28 cellular contexts compared by ENCODE assay signal in genomic region chr4:71070015-71070414, GRCh38.
DNase-seq lines count a peak whose midpoint lies in the region; ATAC-seq, FAIRE-seq and TF ChIP-seq lines count a peak whose summit lies in the region.
"Had no signal": no experiment of that assay in that cellular context is flagged by ENCODE, and none has a peak within 500 bp of the region (broad histone marks: within the 10 kb centered on the region; RNA-seq: fewer than 3 reads in every experiment).

No MANE protein-coding gene starts in this region.

- 0 out of 2 replicates have a peak, but pooled peaks cover 3% of the 10 kb centered on the region for H4K20me1 ChIP-seq in HepG2 (ENCODE audit: insufficient read depth, low read length)
- H4K20me1 ChIP-seq: BLaER1; BLaER1 treated with 17β-estradiol and CSF1 and Interleukin-3, amounts not matched to agents 10 nM and 100 nM had no signal

- H3K79me2 ChIP-seq in HepG2 (ENCODE audit: insufficient read depth, low read length) = no peaks in the 10 kb centered on the region

- no peak overlapping the region for H3K27ac ChIP-seq in HepG2 (ENCODE audit: extremely low read length, insufficient read depth, low read length)
- H3K27ac ChIP-seq in right lobe of liver = no peak overlapping the region
- H3K27ac ChIP-seq: A549; BLaER1; BLaER1 treated with 17β-estradiol and CSF1 and Interleukin-3, amounts not matched to agents 10 nM and 100 nM; C4-2B had no signal

- H3K4me1 ChIP-seq in HepG2 (ENCODE audit: insufficient read depth, low read length) (peaks cover 37% of the 10 kb centered on the region), right lobe of liver (peaks cover 0 to 23% (median 6%) of the 10 kb centered on the region in 4 donors)
- H3K4me1 ChIP-seq: BE2C had no signal

- in situ Hi-C loops in HepG2 (cut with HindIII; ENCODE audit: extremely low pct_ligation_motif_present, low pct_unique_long_range_greater_than_20kb) = no loop called here

- CTCF ChIA-PET in HepG2 (lab: Yijun Ruan, JAX; ENCODE audit: low intra/inter-chr PET ratio, low total read pairs) = no interaction called here

- H3K27me3 ChIP-seq in HepG2 (ENCODE audit: control insufficient read depth in 1 of 2, insufficient read depth in 2 of 2, low read length in 2 of 2) = peaks cover 1 to 23% of the 10 kb centered on the region in 2 experiments; a peak in 3 of 5 replicates
- no peaks in the 10 kb centered on the region for H3K27me3 ChIP-seq in right lobe of liver
- H3K27me3 ChIP-seq: BE2C; BLaER1; BLaER1 treated with 17β-estradiol and CSF1 and Interleukin-3, amounts not matched to agents 10 nM and 100 nM had no signal

- TF ChIP-seq CTCF in HepG2 (CRISPR knock-in tag; IDR thresholded peaks at IDR 0.05) (no peak), right lobe of liver (IDR thresholded peaks at IDR 0.05) (no peak)

- H3K9ac ChIP-seq in HepG2 (ENCODE audit: insufficient read depth, low read depth, low read length) = no peak overlapping the region
- H3K9ac ChIP-seq: BLaER1; BLaER1 treated with 17β-estradiol and CSF1 and Interleukin-3, amounts not matched to agents 10 nM and 100 nM had no signal

- TF ChIP-seq RAD21 in HepG2 (CRISPR knock-in tag; IDR thresholded peaks at IDR 0.05) = no peak

- no peaks in the 10 kb centered on the region for H3K9me3 ChIP-seq in HepG2 (ENCODE audit: low read length)
- H3K9me3 ChIP-seq in right lobe of liver = no peaks in the 10 kb centered on the region
- H3K9me3 ChIP-seq: A549; BE2C; BLaER1; BLaER1 treated with 17β-estradiol and CSF1 and Interleukin-3, amounts not matched to agents 10 nM and 100 nM had no signal

- POLR2A ChIA-PET in HepG2 (lab: Yijun Ruan, JAX) = no interaction called here

- H3K4me3 ChIP-seq in HepG2 (replicated peaks in 1 of 3; ENCODE audit: insufficient read depth in 1 of 3, low read depth in 2 of 3, low read length in 3 of 3) = no peak overlapping the region
- no peak overlapping the region for H3K4me3 ChIP-seq in right lobe of liver
- H3K4me3 ChIP-seq: A549; BLaER1; BLaER1 treated with 17β-estradiol and CSF1 and Interleukin-3, amounts not matched to agents 10 nM and 100 nM had no signal

- H3K4me2 ChIP-seq in HepG2 (ENCODE audit: low read depth, low read length) = no peak overlapping the region
- H3K4me2 ChIP-seq: A549; BLaER1; BLaER1 treated with 17β-estradiol and CSF1 and Interleukin-3, amounts not matched to agents 10 nM and 100 nM had no signal

- WGBS in HepG2 (ENCODE audit: low lambda C conversion rate) = 74% methylated on average over 1 of the region's 1 CpG
- 85% methylated on average over 1 of the region's 1 CpG for WGBS in right lobe of liver (ENCODE audit: insufficient coverage, low coverage, low lambda C conversion rate, missing lambda C conversion rate)

- no peak overlapping the region for H2AFZ ChIP-seq in HepG2 (ENCODE audit: low read length)

- no peak for DNase-seq in HepG2 (ENCODE audit: low spot score)
- DNase-seq in right lobe of liver = no peak
- DNase-seq: 8988T; ACHN; AML-193; BE2C; C1 segment of cervical spinal cord; Caco-2; Calu3; CD4-positive, alpha-beta memory T cell; CD4-positive, alpha-beta T cell; CD4-positive, CD25-positive, alpha-beta regulatory T cell; CD8-positive, alpha-beta memory T cell; CD8-positive, alpha-beta T cell; COR-L47; DMS 273 treated with DMSO at 0.1 percent for 48 hours; DMS153; DMS53; DMS79; DMS79 treated with DMSO at 0.1 percent for 48 hours; DND-41; EL had no signal

- no peak for ATAC-seq in HepG2
- ATAC-seq in right lobe of liver = no peak
- ATAC-seq: A549; CD8-positive, alpha-beta T cell had no signal

- intact Hi-C loops in HepG2 (cut with micrococcal nuclease; ENCODE audit: unreplicated experiment) (no loop called here), right lobe of liver (cut with DNase I) (no loop called here)

- no peak for FAIRE-seq in HepG2 (lab: Jason Lieb, UNC)
- FAIRE-seq: A204.1, A549, D721Med had no signal

- TF ChIP-seq EP300 in HepG2 (IDR thresholded peaks at IDR 0.05; ENCODE audit: low read depth in 2 of 2, low read length in 2 of 2) (no peak), HepG2 (CRISPR knock-in tag; IDR thresholded peaks at IDR 0.05; ENCODE audit: borderline replicate concordance) (no peak)

- TF ChIP-seq POLR2A in HepG2 (IDR thresholded peaks at IDR 0.05; ENCODE audit: insufficient read depth in 1 of 2, low read depth in 2 of 2, low read length in 2 of 2) (no peak), right lobe of liver (IDR thresholded peaks at IDR 0.05) (no peak)

- no peaks in the 10 kb centered on the region for H3K36me3 ChIP-seq in HepG2 (replicated peaks in 1 of 2; ENCODE audit: control insufficient read depth in 1 of 2, insufficient read depth in 2 of 2, low read length in 2 of 2)
- no peaks in the 10 kb centered on the region for H3K36me3 ChIP-seq in right lobe of liver
- H3K36me3 ChIP-seq: BE2C; BLaER1; BLaER1 treated with 17β-estradiol and CSF1 and Interleukin-3, amounts not matched to agents 10 nM and 100 nM had no signal

- no TSS peak for BruUV-seq in HepG2 (replicated peaks; lab: Mats Ljungman, UMichigan)

TF ChIP-seq in HepG2, 621 proteins besides CTCF, POLR2A, EP300 and RAD21:
- TF ChIP-seq ZNF12 (CRISPR knock-in tag; IDR thresholded peaks at IDR 0.05) (peak; percentile 91), ZNF616 (CRISPR knock-in tag; IDR thresholded peaks at IDR 0.05; ENCODE audit: low read depth) (no peak), YEATS4 (CRISPR knock-in tag; IDR thresholded peaks at IDR 0.05; ENCODE audit: borderline replicate concordance) (no peak), ZNF556 (CRISPR knock-in tag; IDR thresholded peaks at IDR 0.05; ENCODE audit: borderline replicate concordance) (no peak)
